8 cellular contexts compared by ENCODE assay signal in genomic region chr10:104580774-104581675, GRCh38.
DNase-seq lines count a peak whose midpoint lies in the region; FAIRE-seq and TF ChIP-seq lines count a peak whose summit lies in the region.

No MANE protein-coding gene starts in this region.

- H3K4me3 ChIP-seq in HAP-1 (no peak overlapping the region), astrocyte (ENCODE audit: insufficient read depth, low read depth, low read length) (no peak overlapping the region), small intestine (ENCODE audit: low read depth in 1 of 2, low read length in 2 of 2) (no peak overlapping the region)

- H3K27ac Mint-ChIP-seq in T-helper 2 cell treated with Interferon-gamma antibody and Interleukin-4, amounts not matched to agents 5 μg/mL and 100 μg/mL, for 36 hours = no peak overlapping the region
- H3K27ac Mint-ChIP-seq in astrocyte (ENCODE audit: unreplicated experiment) = peak overlapping the region; percentile 75

- H3K9me3 Mint-ChIP-seq in T-helper 2 cell treated with Interferon-gamma antibody and Interleukin-4, amounts not matched to agents 5 μg/mL and 100 μg/mL, for 36 hours = no peaks in the 10 kb centered on the region
- H3K9me3 Mint-ChIP-seq in astrocyte (ENCODE audit: unreplicated experiment) = peaks cover 4% of the 10 kb centered on the region

- H4K20me1 ChIP-seq in astrocyte (ENCODE audit: insufficient read depth, low read length) = no peaks in the 10 kb centered on the region

- WGBS in small intestine, 3 donors = 34 to 40% (median 35%) methylated on average over 20 of the region's 20 CpGs

- H3K36me3 Mint-ChIP-seq in T-helper 2 cell treated with Interferon-gamma antibody and Interleukin-4, amounts not matched to agents 5 μg/mL and 100 μg/mL, for 36 hours (ENCODE audit: low read depth) = no peaks in the 10 kb centered on the region
- no peaks in the 10 kb centered on the region for H3K36me3 Mint-ChIP-seq in astrocyte (ENCODE audit: low read depth, unreplicated experiment)

- H3K4me1 ChIP-seq in HAP-1 (no peaks in the 10 kb centered on the region), astrocyte (ENCODE audit: insufficient read depth, low read length) (peaks cover 8% of the 10 kb centered on the region), small intestine (ENCODE audit: control insufficient read depth in 2 of 2, insufficient read depth in 1 of 2, low read depth in 1 of 2, low read length in 1 of 2) (no peaks in the 10 kb centered on the region)

- H3K79me2 ChIP-seq in astrocyte (ENCODE audit: insufficient read depth, low read length) = no peaks in the 10 kb centered on the region

- no peak overlapping the region for H3K27ac ChIP-seq in astrocyte (ENCODE audit: low read depth, low read length)
- H3K27ac ChIP-seq in small intestine (ENCODE audit: low read depth in 1 of 2, low read length in 1 of 2) = no peak overlapping the region

- no peak overlapping the region for H3K4me3 Mint-ChIP-seq in T-helper 2 cell treated with Interferon-gamma antibody and Interleukin-4, amounts not matched to agents 5 μg/mL and 100 μg/mL, for 36 hours
- H3K4me3 Mint-ChIP-seq in astrocyte (ENCODE audit: unreplicated experiment) = no peak overlapping the region

- DNase-seq in G401 (ENCODE audit: low spot score) (peak; percentile 71), HAP-1 (ENCODE audit: low spot score in 2 of 2) (peak; percentile 32 to 83), NCI-H1092 (lab: John Stamatoyannopoulos, UW) (peak; percentile 3), astrocyte (ENCODE audit: low read depth) (peak; percentile 25), hypothalamus (lab: John Stamatoyannopoulos, UW) (peak in 45 of 51 donors; percentile 3 to 81 (median 41)), small intestine (peak; percentile 61), MV-4-11 (lab: John Stamatoyannopoulos, UW) (no peak)
- DNase-seq in T-helper 2 cell treated with Interferon-gamma antibody and Interleukin-4, amounts not matched to agents 5 μg/mL and 100 μg/mL, for 36 hours (ENCODE audit: low spot score) = peak; percentile 45

- FAIRE-seq in astrocyte (lab: Jason Lieb, UNC) (no peak), small intestine (lab: Jason Lieb, UNC) (no peak)

- in situ Hi-C loops in G401 (cut with HindIII; ENCODE audit: low sequenced_read_pairs) (no loop called here), HAP-1 (cut with MboI; ENCODE audit: low sequenced_read_pairs) (no loop called here)

- no peaks in the 10 kb centered on the region for H3K36me3 ChIP-seq in HAP-1 (replicated peaks)
- no peaks in the 10 kb centered on the region for H3K36me3 ChIP-seq in astrocyte (ENCODE audit: insufficient read depth, low read length)
- no peaks in the 10 kb centered on the region for H3K36me3 ChIP-seq in small intestine (ENCODE audit: control insufficient read depth in 2 of 2, insufficient read depth in 2 of 2, low read length in 2 of 2)

- peaks cover 4% of the 10 kb centered on the region for H3K4me1 Mint-ChIP-seq in T-helper 2 cell treated with Interferon-gamma antibody and Interleukin-4, amounts not matched to agents 5 μg/mL and 100 μg/mL, for 36 hours (ENCODE audit: low read depth)
- H3K4me1 Mint-ChIP-seq in astrocyte (ENCODE audit: low read depth, unreplicated experiment) = peaks cover 19% of the 10 kb centered on the region

- peak overlapping the region; percentile 45 for H3K4me2 ChIP-seq in astrocyte (ENCODE audit: low read length)

- peaks cover 20% of the 10 kb centered on the region for H3K27me3 Mint-ChIP-seq in T-helper 2 cell treated with Interferon-gamma antibody and Interleukin-4, amounts not matched to agents 5 μg/mL and 100 μg/mL, for 36 hours (ENCODE audit: low read depth)
- H3K27me3 Mint-ChIP-seq in astrocyte (ENCODE audit: low read depth, unreplicated experiment) = no peaks in the 10 kb centered on the region

- H2AFZ ChIP-seq in astrocyte (ENCODE audit: low read depth, low read length) = peak overlapping the region; percentile 11

- peak overlapping the region; percentile 12 for H3K9ac ChIP-seq in astrocyte (ENCODE audit: low read length)

- peak; percentile 84 for TF ChIP-seq CTCF in astrocyte (IDR thresholded peaks at IDR 0.05; ENCODE audit: insufficient read depth, low read depth, low read length)

- 0 out of 2 replicates have a peak, but pooled peaks cover under 1% of the 10 kb centered on the region for H3K27me3 ChIP-seq in HAP-1 (ENCODE audit: low read depth)
- no peaks in the 10 kb centered on the region for H3K27me3 ChIP-seq in astrocyte (ENCODE audit: insufficient read depth, low read length)
- peaks cover 0 to 6% of the 10 kb centered on the region in 2 donors for H3K27me3 ChIP-seq in small intestine (ENCODE audit: control insufficient read depth in 2 of 2, insufficient read depth in 2 of 2, low read length in 2 of 2)

- H3K9me3 ChIP-seq in HAP-1 (no peaks in the 10 kb centered on the region), astrocyte (ENCODE audit: insufficient read depth, low read depth, low read length) (no peaks in the 10 kb centered on the region), small intestine (ENCODE audit: control insufficient read depth, low read depth) (no peaks in the 10 kb centered on the region)
